25 cellular contexts compared by ENCODE assay signal in the genomic region with DNA sequence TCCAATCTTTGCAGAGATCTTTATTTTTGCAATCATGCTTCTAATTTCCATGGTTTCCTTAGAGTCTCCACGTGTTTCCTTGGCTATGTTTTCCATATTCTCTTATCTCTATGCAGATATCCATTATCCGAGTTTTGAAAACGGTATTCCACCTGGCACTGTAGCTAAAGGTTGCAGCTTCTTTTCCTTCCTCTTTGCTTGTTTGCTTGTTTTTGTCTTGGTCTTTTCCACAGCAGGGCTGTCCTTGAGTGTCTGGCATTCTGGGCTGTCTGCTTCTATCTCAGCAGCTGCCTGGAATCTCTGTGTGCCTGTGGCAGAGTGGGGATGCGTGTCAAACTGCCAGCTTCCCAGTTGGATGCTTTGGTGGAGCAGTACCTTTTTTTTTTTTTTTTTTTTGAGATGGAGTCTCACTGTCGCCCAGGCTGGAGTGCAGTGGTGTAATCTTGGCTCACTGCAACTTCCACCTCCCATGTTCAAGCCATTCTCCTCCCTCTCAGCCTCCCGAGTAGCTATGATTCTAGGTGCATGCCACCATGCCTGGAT.
"Had no signal": no experiment of that assay in that cellular context is flagged by ENCODE, and none has a peak within 500 bp of the region (broad histone marks: within the 10 kb centered on the region; RNA-seq: fewer than 3 reads in every experiment).

No MANE protein-coding gene starts in this region.

- H3K36me3 Mint-ChIP-seq: memory B cell; naive B cell; natural killer cell treated with Interleukin-12 subunit alpha and Interleukin-12 subunit beta and Interleukin-15 and Interleukin-18, amount 100 ng/mL, for 72 hours; stimulated activated effector memory CD8-positive, alpha-beta T cell treated with anti-CD3 and anti-CD28 coated beads, Interleukin-12 subunit alpha, Interleukin-12 subunit beta, amount 100 ng/mL, for 72 hours had no signal

- H3K4me1 Mint-ChIP-seq: memory B cell, naive B cell, neural crest cell had no signal

- H3K9me3 ChIP-seq: gastrocnemius medialis, mucosa of descending colon, prostate gland had no signal

- H3K36me3 ChIP-seq: gastrocnemius medialis, heart left ventricle, prostate gland, right atrium auricular region, stomach, tibial artery had no signal

- DNase-seq: effector memory CD8-positive, alpha-beta T cell; foreskin fibroblast; gastrocnemius medialis; kidney; mucosa of descending colon; naive B cell; stimulated activated CD4-positive, alpha-beta T cell treated with anti-CD3 and anti-CD28 coated beads, Interleukin-2, amount 100 ng/mL, for 24 hours; stimulated activated CD4-positive, alpha-beta T cell treated with anti-CD3 and anti-CD28 coated beads, Interleukin-4, amount 100 ng/mL, for 24 hours; stimulated activated naive CD4-positive, alpha-beta T cell treated with Interleukin-2 at 50 U/mL for 16 hours; stomach; tibial artery had no signal

- H3K4me3 ChIP-seq: coronary artery, gastrocnemius medialis, heart left ventricle, hepatocyte, lung, mucosa of descending colon, prostate gland, right atrium auricular region, stomach, tibial artery had no signal

- ATAC-seq: effector memory CD8-positive, alpha-beta T cell; esophagus mucosa; gastrocnemius medialis; heart left ventricle; left lobe of liver; mucosa of descending colon; natural killer cell treated with Interleukin-12 subunit alpha and Interleukin-12 subunit beta and Interleukin-15 and Interleukin-18, amount 100 ng/mL, for 72 hours; sciatic nerve; stimulated activated effector memory CD8-positive, alpha-beta T cell treated with anti-CD3 and anti-CD28 coated beads, Interleukin-12 subunit alpha, Interleukin-12 subunit beta, amount 100 ng/mL, for 72 hours had no signal

- H3K27ac Mint-ChIP-seq: effector memory CD8-positive, alpha-beta T cell; memory B cell; naive B cell; natural killer cell treated with Interleukin-12 subunit alpha and Interleukin-12 subunit beta and Interleukin-15 and Interleukin-18, amount 100 ng/mL, for 72 hours; stimulated activated effector memory CD8-positive, alpha-beta T cell treated with anti-CD3 and anti-CD28 coated beads, Interleukin-12 subunit alpha, Interleukin-12 subunit beta, amount 100 ng/mL, for 72 hours; type B pancreatic cell had no signal

- H3K9me3 Mint-ChIP-seq: effector memory CD8-positive, alpha-beta T cell; memory B cell; natural killer cell treated with Interleukin-12 subunit alpha and Interleukin-12 subunit beta and Interleukin-15 and Interleukin-18, amount 100 ng/mL, for 72 hours; stimulated activated effector memory CD8-positive, alpha-beta T cell treated with anti-CD3 and anti-CD28 coated beads, Interleukin-12 subunit alpha, Interleukin-12 subunit beta, amount 100 ng/mL, for 72 hours had no signal

- H3K27me3 ChIP-seq: heart left ventricle, hepatocyte, right atrium auricular region had no signal

- H3K4me3 Mint-ChIP-seq: effector memory CD8-positive, alpha-beta T cell; memory B cell; naive B cell; natural killer cell treated with Interleukin-12 subunit alpha and Interleukin-12 subunit beta and Interleukin-15 and Interleukin-18, amount 100 ng/mL, for 72 hours; neural crest cell; stimulated activated effector memory CD8-positive, alpha-beta T cell treated with anti-CD3 and anti-CD28 coated beads, Interleukin-12 subunit alpha, Interleukin-12 subunit beta, amount 100 ng/mL, for 72 hours; type B pancreatic cell had no signal
